ENCODE assay signal across 8 cellular contexts in genomic region chr10:58152698-58153263, GRCh38.
DNase-seq lines count a peak whose midpoint lies in the region; ATAC-seq and TF ChIP-seq lines count a peak whose summit lies in the region.

No MANE protein-coding gene starts in this region.

- WGBS in esophagus muscularis mucosa = 36% methylated on average over 7 of the region's 7 CpGs

- no peaks in the 10 kb centered on the region for H3K9me2 ChIP-seq in GM23338 (ENCODE audit: insufficient read depth)

- H3K4me3 Mint-ChIP-seq in GM23338 = no peak overlapping the region
- H3K4me3 Mint-ChIP-seq in nephron = no peak overlapping the region

- H2AFZ ChIP-seq in GM23338 = no peak overlapping the region

- H3K27ac Mint-ChIP-seq in GM23338 (no peak overlapping the region), nephron (no peak overlapping the region)

- H3K9me3 Mint-ChIP-seq in GM23338 (no peaks in the 10 kb centered on the region), nephron (no peaks in the 10 kb centered on the region)

- TF ChIP-seq EP300 in esophagus muscularis mucosa (IDR thresholded peaks at IDR 0.05) = no peak

- H3K4me3 ChIP-seq in GM23338 (no peak overlapping the region), esophagus muscularis mucosa (no peak overlapping the region)

- intact Hi-C loops in esophagus muscularis mucosa (cut with DNase I) = no loop called here

- H3K27me3 ChIP-seq in GM23338 (ENCODE audit: insufficient read depth) = no peaks in the 10 kb centered on the region
- H3K27me3 ChIP-seq in esophagus muscularis mucosa = peaks cover 0 to 6% (median 0%) of the 10 kb centered on the region in 4 donors

- TF ChIP-seq CTCF in GM23338 (conservative IDR thresholded peaks at IDR 0.05; ENCODE audit: low read depth in 2 of 2) (peak; percentile 76 to 80), esophagus muscularis mucosa (IDR thresholded peaks at IDR 0.05) (peak; percentile 12 to 55 (median 44)), nephron (IDR thresholded peaks at IDR 0.05; ENCODE audit: unreplicated experiment in 3 of 3) (peak; percentile 53 to 59 (median 56))

- no peaks in the 10 kb centered on the region for H3K79me2 ChIP-seq in GM23338 (replicated peaks; ENCODE audit: insufficient read depth)

- no peaks in the 10 kb centered on the region for H4K20me1 ChIP-seq in GM23338 (replicated peaks; ENCODE audit: insufficient read depth)

- DNase-seq in Daoy (ENCODE audit: low read depth) (peak; percentile 54), GM23338 (ENCODE audit: low spot score) (peak; percentile 88), NCI-H1694 treated with DMSO at 0.1 percent for 48 hours (lab: John Stamatoyannopoulos, UW) (peak; percentile 32), esophagus muscularis mucosa (ENCODE audit: extremely low spot score) (no peak)
- peak; percentile 13 for DNase-seq in activated CD4-positive, alpha-beta T cell treated with anti-CD3 and anti-CD28 coated beads, Interleukin-2, amount 50 U/mL, for 1 hour

- no peaks in the 10 kb centered on the region for H3K36me3 Mint-ChIP-seq in GM23338 (ENCODE audit: low read depth)
- H3K36me3 Mint-ChIP-seq in nephron (ENCODE audit: low read depth) = no peaks in the 10 kb centered on the region

- H3K27me3 Mint-ChIP-seq in GM23338 (ENCODE audit: insufficient read depth, low read depth, poor library complexity) = peaks cover 2% of the 10 kb centered on the region
- peaks cover 4% of the 10 kb centered on the region for H3K27me3 Mint-ChIP-seq in nephron (ENCODE audit: low read depth)

- H3K27ac ChIP-seq in GM23338 (ENCODE audit: low read depth) (no peak overlapping the region), esophagus muscularis mucosa (replicated peaks in 1 of 4) (no peak overlapping the region)

- TF ChIP-seq POLR2A in esophagus muscularis mucosa (IDR thresholded peaks at IDR 0.05; ENCODE audit: low read depth) = no peak

- no peak overlapping the region for H3K4me2 ChIP-seq in GM23338

- ATAC-seq in GM23338 (peak; percentile 78), GM18511 (IDR thresholded peaks at IDR 0.05; ENCODE audit: unreplicated experiment) (no peak), GM21737 (IDR thresholded peaks at IDR 0.05; ENCODE audit: unreplicated experiment) (no peak)

- no peaks in the 10 kb centered on the region for H3F3A ChIP-seq in GM23338 (replicated peaks; ENCODE audit: low read depth)

- no peaks in the 10 kb centered on the region for H3K9me3 ChIP-seq in esophagus muscularis mucosa

- no peaks in the 10 kb centered on the region; the same call in 1 of the 2 replicates for H3K4me1 ChIP-seq in GM23338 (ENCODE audit: insufficient read depth)
- no peaks in the 10 kb centered on the region for H3K4me1 ChIP-seq in esophagus muscularis mucosa

- H3K36me3 ChIP-seq in GM23338 (ENCODE audit: insufficient read depth) = no peaks in the 10 kb centered on the region
- H3K36me3 ChIP-seq in esophagus muscularis mucosa = no peaks in the 10 kb centered on the region

- H3K4me1 Mint-ChIP-seq in GM23338 (peaks cover 13% of the 10 kb centered on the region; the same call in 2 of the 3 replicates), nephron (no peaks in the 10 kb centered on the region)

TF ChIP-seq in GM23338, 12 proteins besides CTCF, POLR2A, EP300 and RAD21:
- TF ChIP-seq ZNF331 (CRISPR knock-in tag; IDR thresholded peaks at IDR 0.05; ENCODE audit: low read depth) (no peak), JUNB (IDR thresholded peaks at IDR 0.05; ENCODE audit: unreplicated experiment) (no peak), NANOG (IDR thresholded peaks at IDR 0.05; ENCODE audit: borderline replicate concordance) (no peak), EZH2 (IDR thresholded peaks at IDR 0.05; ENCODE audit: low read depth, unreplicated experiment) (no peak), CREB1 (CRISPR knock-in tag; IDR thresholded peaks at IDR 0.05; ENCODE audit: low read depth) (no peak), REST (IDR thresholded peaks at IDR 0.05; ENCODE audit: unreplicated experiment) (no peak)
